1 cellular context compared by ENCODE assay signal in genomic region chr7:151046603-151047573, GRCh38.
TF ChIP-seq lines count a peak whose summit lies in the region.

No MANE protein-coding gene starts in this region.

TF ChIP-seq in HEK293, 187 proteins besides CTCF, POLR2A, EP300 and RAD21 (continued from another document):
- TF ChIP-seq ZFHX2 (tag by site-specific recombination; conservative IDR thresholded peaks at IDR 0.05) (peak; percentile 55), ZNF501 (tag by site-specific recombination; IDR thresholded peaks at IDR 0.05) (no peak), ZNF768 (tag by site-specific recombination; IDR thresholded peaks at IDR 0.05) (no peak), SALL2 (tag by site-specific recombination; IDR thresholded peaks at IDR 0.05; ENCODE audit: borderline replicate concordance) (no peak), ZNF555 (tag by site-specific recombination; conservative IDR thresholded peaks at IDR 0.05) (no peak), BCL6B (tag by site-specific recombination; IDR thresholded peaks at IDR 0.05) (no peak), REST (tag by site-specific recombination; IDR thresholded peaks at IDR 0.05) (no peak), ZBTB8A (tag by site-specific recombination; IDR thresholded peaks at IDR 0.05) (no peak), KLF8 (tag by site-specific recombination; IDR thresholded peaks at IDR 0.05) (no peak), ZNF221 (tag by site-specific recombination; IDR thresholded peaks at IDR 0.05; ENCODE audit: borderline replicate concordance) (no peak), ZXDB (tag by site-specific recombination; IDR thresholded peaks at IDR 0.05) (no peak), GLIS1 (tag by site-specific recombination; IDR thresholded peaks at IDR 0.05) (0 out of 2 replicates have a peak, but pooled peaks have one; percentile 8), BCL11A (tag by site-specific recombination; IDR thresholded peaks at IDR 0.05; ENCODE audit: low read depth) (no peak), ZNF398 (tag by site-specific recombination; IDR thresholded peaks at IDR 0.05) (no peak), PRDM10 (tag by site-specific recombination; IDR thresholded peaks at IDR 0.05) (no peak), ZBTB48 (tag by site-specific recombination; IDR thresholded peaks at IDR 0.05) (peak; percentile 45), SETDB1 (IDR thresholded peaks at IDR 0.05; ENCODE audit: insufficient read length, low read length) (no peak), ZBTB1 (tag by site-specific recombination; IDR thresholded peaks at IDR 0.05) (no peak), ZNF423 (tag by site-specific recombination; IDR thresholded peaks at IDR 0.05) (no peak)
